Comparison of ENCODE assay signal across 8 cellular contexts in the genomic region with DNA sequence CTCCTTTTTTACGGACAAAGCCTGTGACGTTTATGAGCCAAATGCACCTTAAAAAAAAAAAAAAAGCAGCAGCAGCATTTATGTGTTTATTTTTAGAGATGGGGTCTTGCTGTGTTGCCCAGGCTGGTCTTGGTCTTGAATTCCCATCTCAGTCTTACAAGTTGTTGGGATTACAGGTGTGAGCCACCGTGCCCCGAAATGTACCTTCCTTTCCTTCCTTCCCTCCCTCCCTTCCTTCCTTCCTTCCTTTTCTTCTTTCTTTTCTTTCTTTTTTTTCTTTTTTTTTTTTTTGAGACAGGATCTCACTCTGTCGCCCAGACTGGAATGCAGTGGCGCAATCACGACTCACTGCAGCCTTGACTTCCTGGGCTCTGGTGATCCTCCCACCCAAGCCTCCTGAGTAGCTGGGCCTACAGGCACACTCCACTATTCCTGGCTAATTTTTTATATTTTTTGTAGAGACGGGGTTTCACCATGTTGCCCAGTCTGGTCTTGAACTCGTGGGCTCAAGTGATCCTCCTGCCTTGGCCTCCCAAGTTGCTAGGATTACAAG. TPM values are rescaled to one million over a fixed set of nuclear protein-coding genes. Genes with fewer than 3 reads are reported as not detected.
DNase-seq lines count a peak whose midpoint lies in the region; TF ChIP-seq lines count a peak whose summit lies in the region.
"Not testable (repeated sequence)": the region's sequence is repeated elsewhere in the genome, so short reads cannot be mapped to it uniquely, and the experiment has no call there.
"Had no signal": no experiment of that assay in that cellular context is flagged by ENCODE, and none has a peak within 500 bp of the region (broad histone marks: within the 10 kb centered on the region; RNA-seq: fewer than 3 reads in every experiment).

No MANE protein-coding gene starts in this region.

- not testable (repeated sequence) for H2AK5ac ChIP-seq in mesenchymal stem cell (ENCODE audit: low read length, severe bottlenecking)

- not testable (repeated sequence) for H3K36me3 ChIP-seq in mesenchymal stem cell (ENCODE audit: control insufficient read depth in 1 of 2, insufficient read depth in 2 of 2, low read depth in 1 of 2, low read length in 2 of 2)

- H2BK5ac ChIP-seq in mesenchymal stem cell (ENCODE audit: low read depth, low read length, poor library complexity, severe bottlenecking) = not testable (repeated sequence)

- not testable (repeated sequence) for H3K14ac ChIP-seq in mesenchymal stem cell (ENCODE audit: low read length in 2 of 2)

- H2BK12ac ChIP-seq in mesenchymal stem cell (ENCODE audit: low read length in 2 of 2) = not testable (repeated sequence)

- H3K9me3 ChIP-seq in mesenchymal stem cell (ENCODE audit: control insufficient read depth, low read length) = not testable (repeated sequence)

- H3K27me3 ChIP-seq in mesenchymal stem cell (ENCODE audit: control insufficient read depth in 1 of 2, insufficient read depth in 1 of 2, low read length in 2 of 2) = peaks cover 21 to 23% of the 10 kb centered on the region in 2 experiments

- DNase-seq in EH (ENCODE audit: low read depth) (peak; percentile 67), MV-4-11 (lab: John Stamatoyannopoulos, UW) (peak; percentile 26), amniotic epithelial cell (ENCODE audit: low read depth) (peak; percentile 62), iris pigment epithelial cell (ENCODE audit: low read depth) (peak; percentile 18), mesenchymal stem cell (peak; percentile 37)
- not testable (repeated sequence) for DNase-seq in HEK293T (ENCODE audit: extremely low spot score); epithelial cell of prostate (ENCODE audit: low read depth, low spot score)

- H3K9ac ChIP-seq in mesenchymal stem cell (ENCODE audit: low read length) = not testable (repeated sequence)

- not testable (repeated sequence) for H2AFZ ChIP-seq in mesenchymal stem cell (ENCODE audit: low read depth, low read length)

- not testable (repeated sequence) for H4K91ac ChIP-seq in mesenchymal stem cell (ENCODE audit: low read length)

- not testable (repeated sequence) for H3K4me1 ChIP-seq in mesenchymal stem cell (ENCODE audit: control insufficient read depth, insufficient read depth, low read depth, low read length)

- not testable (repeated sequence) for H2BK15ac ChIP-seq in mesenchymal stem cell (ENCODE audit: low read depth, poor library complexity, severe bottlenecking)

- H3K4me3 ChIP-seq in mesenchymal stem cell (ENCODE audit: insufficient read depth in 1 of 2, low read depth in 1 of 2, low read length in 2 of 2) = not testable (repeated sequence)

- H4K8ac ChIP-seq in mesenchymal stem cell (ENCODE audit: low read length) = not testable (repeated sequence)

- WGBS in mesenchymal stem cell = 84% methylated on average over 9 of the region's 9 CpGs

- CTCF ChIA-PET in HEK293T (lab: Yijun Ruan, JAX) = not testable (repeated sequence)

- H3K4me2 ChIP-seq in mesenchymal stem cell (ENCODE audit: low read length, poor library complexity, severe bottlenecking) = not testable (repeated sequence)

- not testable (repeated sequence) for H3K23ac ChIP-seq in mesenchymal stem cell (ENCODE audit: low read length in 2 of 2)

- peak overlapping the region in 1 of 2 experiments; percentile 22 for H3K18ac ChIP-seq in mesenchymal stem cell (ENCODE audit: low read depth in 1 of 2, low read length in 2 of 2)

- not testable (repeated sequence) for H3K79me1 ChIP-seq in mesenchymal stem cell (replicated peaks; ENCODE audit: low read length, poor library complexity, severe bottlenecking)

- POLR2A ChIA-PET in HEK293T (lab: Yijun Ruan, JAX) = not testable (repeated sequence)

- not testable (repeated sequence) for H2BK120ac ChIP-seq in mesenchymal stem cell (ENCODE audit: low read depth, low read length)

- not testable (repeated sequence) for H3K4ac ChIP-seq in mesenchymal stem cell (ENCODE audit: low read depth in 1 of 2, low read length in 2 of 2)

- peak overlapping the region; percentile 87 for H3K27ac ChIP-seq in epithelial cell of prostate
- H3K27ac ChIP-seq in mesenchymal stem cell (ENCODE audit: low read length, poor library complexity, severe bottlenecking) = not testable (repeated sequence)

TF ChIP-seq in HEK293T, 16 proteins besides CTCF, POLR2A, EP300 and RAD21:
- TF ChIP-seq ZNF384 (IDR thresholded peaks at IDR 0.05) = peak; percentile 65

RNA-seq across cellular contexts. Expression of gene KDM6B, which starts 24.1 kb away (rescaled TPM):
- 16.2 TPM for polyA plus RNA-seq in mesenchymal stem cell (2013, experiment 1 of 2)
- 16.4 TPM for polyA plus RNA-seq in mesenchymal stem cell (2013, experiment 2 of 2)

RNA-seq across cellular contexts. Expression of gene TMEM88, which starts 45.0 kb away (rescaled TPM):
- 79.2 TPM for polyA plus RNA-seq in mesenchymal stem cell (2013, experiment 1 of 2)
- polyA plus RNA-seq in mesenchymal stem cell (2013, experiment 2 of 2) = 76.9 TPM
- polyA plus RNA-seq: CD14-positive monocyte had no signal

RNA-seq across cellular contexts. Expression of gene NAA38, which starts 47.5 kb away (rescaled TPM):
- polyA plus RNA-seq in mesenchymal stem cell (2013, experiment 1 of 2) = 98.1 TPM
- 95.0 TPM for polyA plus RNA-seq in mesenchymal stem cell (2013, experiment 2 of 2)

RNA-seq across cellular contexts. Expression of gene CYB5D1, which starts 47.9 kb away (rescaled TPM):
- 7.9 TPM for polyA plus RNA-seq in mesenchymal stem cell (2013, experiment 1 of 2)
- polyA plus RNA-seq in mesenchymal stem cell (2013, experiment 2 of 2) = 8.0 TPM
